Comparison of ENCODE assay signal across 10 cellular contexts in the genomic region with DNA sequence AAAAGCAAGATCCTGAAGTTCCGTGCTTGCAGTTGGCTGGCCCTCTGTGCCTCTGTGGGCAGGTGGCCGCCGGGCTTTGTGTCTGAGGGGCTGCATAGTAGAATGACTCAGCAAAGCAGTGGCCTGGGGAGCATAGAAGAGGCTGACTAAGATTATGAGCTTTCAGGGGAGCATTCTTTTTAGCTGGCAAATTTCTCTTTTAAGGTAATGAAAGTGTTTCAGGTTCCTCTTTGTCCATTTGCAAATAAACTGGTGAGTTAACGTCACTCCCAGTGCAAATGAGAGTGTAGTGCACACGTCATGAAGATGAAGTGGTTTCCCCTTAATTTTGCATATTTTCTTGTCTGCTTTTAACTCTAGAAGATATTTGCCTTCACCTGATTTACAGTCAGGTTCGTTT.
A peak's percentile ranks its signal among the peaks of the same experiment; 100 is the strongest.
DNase-seq lines count a peak whose midpoint lies in the region; ATAC-seq and TF ChIP-seq lines count a peak whose summit lies in the region.
"Had no signal": no experiment of that assay in that cellular context is flagged by ENCODE, and none has a peak within 500 bp of the region (broad histone marks: within the 10 kb centered on the region; RNA-seq: fewer than 3 reads in every experiment).

No MANE protein-coding gene starts in this region.

- H3K36me3 ChIP-seq in sigmoid colon = no peaks in the 10 kb centered on the region
- H3K36me3 ChIP-seq: right atrium auricular region had no signal

- no peak overlapping the region for H3K27ac ChIP-seq in sigmoid colon
- H3K27ac ChIP-seq: right atrium auricular region had no signal

- peaks cover 15% of the 10 kb centered on the region for H3K4me1 Mint-ChIP-seq in WTC11

- H3K27me3 ChIP-seq in sigmoid colon = no peaks in the 10 kb centered on the region
- H3K27me3 ChIP-seq: right atrium auricular region had no signal

- no peaks in the 10 kb centered on the region for H3K9me3 ChIP-seq in sigmoid colon
- H3K9me3 ChIP-seq: right atrium auricular region had no signal

- peak; percentile 53 for DNase-seq in ELF-1 (ENCODE audit: low read depth, low spot score)
- DNase-seq in WTC11 (ENCODE audit: low spot score) = peak; percentile 38
- DNase-seq in superior temporal gyrus (ENCODE audit: extremely low spot score) = no peak
- no peak for DNase-seq in GF-D8 (lab: John Stamatoyannopoulos, UW)
- no peak for DNase-seq in sigmoid colon
- no peak for DNase-seq in UCSD-AML1 (lab: John Stamatoyannopoulos, UW; ENCODE audit: unreplicated experiment)
- DNase-seq: activated CD8-positive, alpha-beta memory T cell treated with anti-CD3 and anti-CD28 coated beads for 24 hours had no signal

- TF ChIP-seq POLR2A in sigmoid colon (IDR thresholded peaks at IDR 0.05) = no peak

- ATAC-seq in GM19468 (IDR thresholded peaks at IDR 0.05; ENCODE audit: extremely low read depth, unreplicated experiment) = peak; percentile 85
- ATAC-seq in HG03175 (IDR thresholded peaks at IDR 0.05; ENCODE audit: unreplicated experiment) = peak; percentile 88
- ATAC-seq in WTC11 = peak; percentile 86

- no peak for TF ChIP-seq EP300 in sigmoid colon (IDR thresholded peaks at IDR 0.05)

- peaks cover 30% of the 10 kb centered on the region for H3K9me3 Mint-ChIP-seq in WTC11

- no peak overlapping the region for H3K4me3 ChIP-seq in sigmoid colon
- H3K4me3 ChIP-seq: right atrium auricular region had no signal

- no peaks in the 10 kb centered on the region for H3K4me1 ChIP-seq in sigmoid colon

- H3K27ac Mint-ChIP-seq in WTC11 = no peak overlapping the region

- peaks cover 18% of the 10 kb centered on the region for H3K36me3 Mint-ChIP-seq in WTC11

- CTCF ChIA-PET in WTC11 (lab: Charles Lee) = no interaction called here

- peaks cover 7% of the 10 kb centered on the region; the same call in 1 of the 2 replicates for H3K27me3 Mint-ChIP-seq in WTC11 (ENCODE audit: low read depth)

- intact Hi-C loops in sigmoid colon (cut with DNase I) = no loop called here

- WGBS in sigmoid colon, 2 donors = 52 to 82% methylated on average over 6 of the region's 6 CpGs

- TF ChIP-seq CTCF in WTC11 (IDR thresholded peaks at IDR 0.05) (no peak), sigmoid colon (IDR thresholded peaks at IDR 0.05) (no peak)

- H3K4me3 Mint-ChIP-seq in WTC11 = no peak overlapping the region

- POLR2A ChIA-PET in WTC11 (lab: Charles Lee) = no interaction called here

TF ChIP-seq in WTC11, 78 proteins besides CTCF, POLR2A, EP300 and RAD21:
- TF ChIP-seq, protein P1, sequence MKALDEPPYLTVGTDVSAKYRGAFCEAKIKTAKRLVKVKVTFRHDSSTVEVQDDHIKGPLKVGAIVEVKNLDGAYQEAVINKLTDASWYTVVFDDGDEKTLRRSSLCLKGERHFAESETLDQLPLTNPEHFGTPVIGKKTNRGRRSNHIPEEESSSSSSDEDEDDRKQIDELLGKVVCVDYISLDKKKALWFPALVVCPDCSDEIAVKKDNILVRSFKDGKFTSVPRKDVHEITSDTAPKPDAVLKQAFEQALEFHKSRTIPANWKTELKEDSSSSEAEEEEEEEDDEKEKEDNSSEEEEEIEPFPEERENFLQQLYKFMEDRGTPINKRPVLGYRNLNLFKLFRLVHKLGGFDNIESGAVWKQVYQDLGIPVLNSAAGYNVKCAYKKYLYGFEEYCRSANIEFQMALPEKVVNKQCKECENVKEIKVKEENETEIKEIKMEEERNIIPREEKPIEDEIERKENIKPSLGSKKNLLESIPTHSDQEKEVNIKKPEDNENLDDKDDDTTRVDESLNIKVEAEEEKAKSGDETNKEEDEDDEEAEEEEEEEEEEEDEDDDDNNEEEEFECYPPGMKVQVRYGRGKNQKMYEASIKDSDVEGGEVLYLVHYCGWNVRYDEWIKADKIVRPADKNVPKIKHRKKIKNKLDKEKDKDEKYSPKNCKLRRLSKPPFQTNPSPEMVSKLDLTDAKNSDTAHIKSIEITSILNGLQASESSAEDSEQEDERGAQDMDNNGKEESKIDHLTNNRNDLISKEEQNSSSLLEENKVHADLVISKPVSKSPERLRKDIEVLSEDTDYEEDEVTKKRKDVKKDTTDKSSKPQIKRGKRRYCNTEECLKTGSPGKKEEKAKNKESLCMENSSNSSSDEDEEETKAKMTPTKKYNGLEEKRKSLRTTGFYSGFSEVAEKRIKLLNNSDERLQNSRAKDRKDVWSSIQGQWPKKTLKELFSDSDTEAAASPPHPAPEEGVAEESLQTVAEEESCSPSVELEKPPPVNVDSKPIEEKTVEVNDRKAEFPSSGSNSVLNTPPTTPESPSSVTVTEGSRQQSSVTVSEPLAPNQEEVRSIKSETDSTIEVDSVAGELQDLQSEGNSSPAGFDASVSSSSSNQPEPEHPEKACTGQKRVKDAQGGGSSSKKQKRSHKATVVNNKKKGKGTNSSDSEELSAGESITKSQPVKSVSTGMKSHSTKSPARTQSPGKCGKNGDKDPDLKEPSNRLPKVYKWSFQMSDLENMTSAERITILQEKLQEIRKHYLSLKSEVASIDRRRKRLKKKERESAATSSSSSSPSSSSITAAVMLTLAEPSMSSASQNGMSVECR (CRISPR knock-in tag; IDR thresholded peaks at IDR 0.05; ENCODE audit: borderline replicate concordance) = no peak
- TF ChIP-seq, protein P2, sequence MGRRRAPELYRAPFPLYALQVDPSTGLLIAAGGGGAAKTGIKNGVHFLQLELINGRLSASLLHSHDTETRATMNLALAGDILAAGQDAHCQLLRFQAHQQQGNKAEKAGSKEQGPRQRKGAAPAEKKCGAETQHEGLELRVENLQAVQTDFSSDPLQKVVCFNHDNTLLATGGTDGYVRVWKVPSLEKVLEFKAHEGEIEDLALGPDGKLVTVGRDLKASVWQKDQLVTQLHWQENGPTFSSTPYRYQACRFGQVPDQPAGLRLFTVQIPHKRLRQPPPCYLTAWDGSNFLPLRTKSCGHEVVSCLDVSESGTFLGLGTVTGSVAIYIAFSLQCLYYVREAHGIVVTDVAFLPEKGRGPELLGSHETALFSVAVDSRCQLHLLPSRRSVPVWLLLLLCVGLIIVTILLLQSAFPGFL (CRISPR knock-in tag; IDR thresholded peaks at IDR 0.05; ENCODE audit: borderline replicate concordance) = no peak
- TF ChIP-seq, protein P3, sequence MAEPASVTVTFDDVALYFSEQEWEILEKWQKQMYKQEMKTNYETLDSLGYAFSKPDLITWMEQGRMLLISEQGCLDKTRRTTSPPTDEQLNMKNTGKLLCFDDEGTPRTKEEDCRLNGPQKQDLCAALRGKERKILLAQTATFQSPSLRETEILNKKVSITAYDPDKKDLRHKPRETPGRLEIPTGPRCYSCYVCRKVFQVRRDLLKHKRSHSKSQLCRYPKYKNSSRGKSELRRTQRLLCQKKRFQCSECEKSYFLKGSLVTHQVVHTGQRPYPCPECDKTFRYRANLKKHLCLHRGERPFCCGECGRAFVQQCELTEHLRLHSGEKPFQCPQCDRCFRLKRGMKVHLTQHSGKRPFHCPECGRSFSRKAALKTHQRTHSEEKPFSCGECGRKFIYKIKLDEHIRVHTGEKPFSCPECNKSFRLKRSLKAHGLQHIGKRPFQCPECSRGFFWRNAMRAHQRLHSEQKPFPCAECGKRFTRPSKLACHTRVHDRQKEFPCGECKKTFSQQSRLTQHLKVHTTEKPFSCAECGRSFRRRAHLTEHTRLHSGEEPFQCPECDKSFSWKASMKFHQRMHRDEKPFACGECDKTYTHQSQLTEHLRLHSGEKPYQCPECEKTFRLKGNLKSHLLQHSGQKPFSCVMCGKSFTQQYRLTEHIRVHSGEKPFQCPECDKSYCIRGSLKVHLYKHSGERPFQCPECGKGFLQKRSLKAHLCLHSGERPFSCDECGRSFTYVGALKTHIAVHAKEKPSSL (CRISPR knock-in tag; conservative IDR thresholded peaks at IDR 0.05) = no peak
- TF ChIP-seq GTF2I (CRISPR knock-in tag; conservative IDR thresholded peaks at IDR 0.05) (no peak), NFE2L1 (CRISPR knock-in tag; IDR thresholded peaks at IDR 0.05) (peak; percentile 90)
- TF ChIP-seq, protein P4, sequence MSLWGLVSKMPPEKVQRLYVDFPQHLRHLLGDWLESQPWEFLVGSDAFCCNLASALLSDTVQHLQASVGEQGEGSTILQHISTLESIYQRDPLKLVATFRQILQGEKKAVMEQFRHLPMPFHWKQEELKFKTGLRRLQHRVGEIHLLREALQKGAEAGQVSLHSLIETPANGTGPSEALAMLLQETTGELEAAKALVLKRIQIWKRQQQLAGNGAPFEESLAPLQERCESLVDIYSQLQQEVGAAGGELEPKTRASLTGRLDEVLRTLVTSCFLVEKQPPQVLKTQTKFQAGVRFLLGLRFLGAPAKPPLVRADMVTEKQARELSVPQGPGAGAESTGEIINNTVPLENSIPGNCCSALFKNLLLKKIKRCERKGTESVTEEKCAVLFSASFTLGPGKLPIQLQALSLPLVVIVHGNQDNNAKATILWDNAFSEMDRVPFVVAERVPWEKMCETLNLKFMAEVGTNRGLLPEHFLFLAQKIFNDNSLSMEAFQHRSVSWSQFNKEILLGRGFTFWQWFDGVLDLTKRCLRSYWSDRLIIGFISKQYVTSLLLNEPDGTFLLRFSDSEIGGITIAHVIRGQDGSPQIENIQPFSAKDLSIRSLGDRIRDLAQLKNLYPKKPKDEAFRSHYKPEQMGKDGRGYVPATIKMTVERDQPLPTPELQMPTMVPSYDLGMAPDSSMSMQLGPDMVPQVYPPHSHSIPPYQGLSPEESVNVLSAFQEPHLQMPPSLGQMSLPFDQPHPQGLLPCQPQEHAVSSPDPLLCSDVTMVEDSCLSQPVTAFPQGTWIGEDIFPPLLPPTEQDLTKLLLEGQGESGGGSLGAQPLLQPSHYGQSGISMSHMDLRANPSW (CRISPR knock-in tag; conservative IDR thresholded peaks at IDR 0.05; ENCODE audit: low read depth) = no peak

Comparison
In these comparisons a context has a peak if more than half of its experiments do, and no peak if none do; other contexts are left out.
1. DNase-seq: peak in ELF-1 (single experiment) and WTC11 (single experiment); none in superior temporal gyrus (single experiment), GF-D8 (single experiment), sigmoid colon (single experiment) and UCSD-AML1 (single experiment).
2. Peak in every context shown above with its lines, with median percentiles within 50 percentile points of each other: ATAC-seq.